In the genomic region with DNA sequence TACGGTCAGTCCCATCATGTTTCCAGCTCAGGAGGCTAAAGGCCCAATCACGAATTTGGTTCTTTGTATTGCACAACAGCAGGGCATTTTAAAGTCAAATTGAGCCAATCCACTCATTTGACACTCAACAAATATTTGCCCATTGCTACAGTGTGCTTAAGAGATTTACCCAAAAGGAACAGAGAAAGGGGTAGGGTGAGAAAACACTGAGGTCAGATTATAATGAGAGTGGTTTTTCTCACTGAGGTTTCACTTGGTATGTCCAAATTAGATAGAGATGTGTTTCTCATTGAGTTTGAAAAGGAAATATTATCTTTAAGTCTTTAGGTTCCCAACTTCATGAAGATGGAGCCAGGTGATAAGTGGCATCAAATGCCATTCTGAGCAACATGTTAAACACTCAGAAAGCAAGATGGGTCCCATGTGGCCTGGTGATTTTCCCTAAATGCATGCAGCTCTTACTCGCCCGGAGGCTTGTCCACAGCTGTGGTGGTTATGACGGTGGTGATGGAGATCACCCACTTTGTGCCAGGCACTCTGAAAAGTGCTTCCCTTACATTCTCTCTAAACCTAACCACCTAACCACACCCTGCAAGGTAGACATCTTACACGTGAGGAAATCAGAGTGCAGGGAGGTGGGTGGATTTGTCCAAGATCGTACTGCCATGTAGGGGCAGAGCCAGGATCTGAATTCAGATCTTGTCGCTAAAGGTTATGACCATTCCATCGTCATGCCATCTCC, we compare ENCODE assay signal across 1 cellular context.
TF ChIP-seq lines count a peak whose summit lies in the region.

No MANE protein-coding gene starts in this region.

TF ChIP-seq in HepG2, 621 proteins besides CTCF, POLR2A, EP300 and RAD21 (continued from another document and continues in another):
- TF ChIP-seq, protein P1, sequence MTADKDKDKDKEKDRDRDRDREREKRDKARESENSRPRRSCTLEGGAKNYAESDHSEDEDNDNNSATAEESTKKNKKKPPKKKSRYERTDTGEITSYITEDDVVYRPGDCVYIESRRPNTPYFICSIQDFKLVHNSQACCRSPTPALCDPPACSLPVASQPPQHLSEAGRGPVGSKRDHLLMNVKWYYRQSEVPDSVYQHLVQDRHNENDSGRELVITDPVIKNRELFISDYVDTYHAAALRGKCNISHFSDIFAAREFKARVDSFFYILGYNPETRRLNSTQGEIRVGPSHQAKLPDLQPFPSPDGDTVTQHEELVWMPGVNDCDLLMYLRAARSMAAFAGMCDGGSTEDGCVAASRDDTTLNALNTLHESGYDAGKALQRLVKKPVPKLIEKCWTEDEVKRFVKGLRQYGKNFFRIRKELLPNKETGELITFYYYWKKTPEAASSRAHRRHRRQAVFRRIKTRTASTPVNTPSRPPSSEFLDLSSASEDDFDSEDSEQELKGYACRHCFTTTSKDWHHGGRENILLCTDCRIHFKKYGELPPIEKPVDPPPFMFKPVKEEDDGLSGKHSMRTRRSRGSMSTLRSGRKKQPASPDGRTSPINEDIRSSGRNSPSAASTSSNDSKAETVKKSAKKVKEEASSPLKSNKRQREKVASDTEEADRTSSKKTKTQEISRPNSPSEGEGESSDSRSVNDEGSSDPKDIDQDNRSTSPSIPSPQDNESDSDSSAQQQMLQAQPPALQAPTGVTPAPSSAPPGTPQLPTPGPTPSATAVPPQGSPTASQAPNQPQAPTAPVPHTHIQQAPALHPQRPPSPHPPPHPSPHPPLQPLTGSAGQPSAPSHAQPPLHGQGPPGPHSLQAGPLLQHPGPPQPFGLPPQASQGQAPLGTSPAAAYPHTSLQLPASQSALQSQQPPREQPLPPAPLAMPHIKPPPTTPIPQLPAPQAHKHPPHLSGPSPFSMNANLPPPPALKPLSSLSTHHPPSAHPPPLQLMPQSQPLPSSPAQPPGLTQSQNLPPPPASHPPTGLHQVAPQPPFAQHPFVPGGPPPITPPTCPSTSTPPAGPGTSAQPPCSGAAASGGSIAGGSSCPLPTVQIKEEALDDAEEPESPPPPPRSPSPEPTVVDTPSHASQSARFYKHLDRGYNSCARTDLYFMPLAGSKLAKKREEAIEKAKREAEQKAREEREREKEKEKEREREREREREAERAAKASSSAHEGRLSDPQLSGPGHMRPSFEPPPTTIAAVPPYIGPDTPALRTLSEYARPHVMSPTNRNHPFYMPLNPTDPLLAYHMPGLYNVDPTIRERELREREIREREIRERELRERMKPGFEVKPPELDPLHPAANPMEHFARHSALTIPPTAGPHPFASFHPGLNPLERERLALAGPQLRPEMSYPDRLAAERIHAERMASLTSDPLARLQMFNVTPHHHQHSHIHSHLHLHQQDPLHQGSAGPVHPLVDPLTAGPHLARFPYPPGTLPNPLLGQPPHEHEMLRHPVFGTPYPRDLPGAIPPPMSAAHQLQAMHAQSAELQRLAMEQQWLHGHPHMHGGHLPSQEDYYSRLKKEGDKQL (CRISPR knock-in tag; IDR thresholded peaks at IDR 0.05; ENCODE audit: low read depth): peak; percentile 97
- TF ChIP-seq, protein P2, sequence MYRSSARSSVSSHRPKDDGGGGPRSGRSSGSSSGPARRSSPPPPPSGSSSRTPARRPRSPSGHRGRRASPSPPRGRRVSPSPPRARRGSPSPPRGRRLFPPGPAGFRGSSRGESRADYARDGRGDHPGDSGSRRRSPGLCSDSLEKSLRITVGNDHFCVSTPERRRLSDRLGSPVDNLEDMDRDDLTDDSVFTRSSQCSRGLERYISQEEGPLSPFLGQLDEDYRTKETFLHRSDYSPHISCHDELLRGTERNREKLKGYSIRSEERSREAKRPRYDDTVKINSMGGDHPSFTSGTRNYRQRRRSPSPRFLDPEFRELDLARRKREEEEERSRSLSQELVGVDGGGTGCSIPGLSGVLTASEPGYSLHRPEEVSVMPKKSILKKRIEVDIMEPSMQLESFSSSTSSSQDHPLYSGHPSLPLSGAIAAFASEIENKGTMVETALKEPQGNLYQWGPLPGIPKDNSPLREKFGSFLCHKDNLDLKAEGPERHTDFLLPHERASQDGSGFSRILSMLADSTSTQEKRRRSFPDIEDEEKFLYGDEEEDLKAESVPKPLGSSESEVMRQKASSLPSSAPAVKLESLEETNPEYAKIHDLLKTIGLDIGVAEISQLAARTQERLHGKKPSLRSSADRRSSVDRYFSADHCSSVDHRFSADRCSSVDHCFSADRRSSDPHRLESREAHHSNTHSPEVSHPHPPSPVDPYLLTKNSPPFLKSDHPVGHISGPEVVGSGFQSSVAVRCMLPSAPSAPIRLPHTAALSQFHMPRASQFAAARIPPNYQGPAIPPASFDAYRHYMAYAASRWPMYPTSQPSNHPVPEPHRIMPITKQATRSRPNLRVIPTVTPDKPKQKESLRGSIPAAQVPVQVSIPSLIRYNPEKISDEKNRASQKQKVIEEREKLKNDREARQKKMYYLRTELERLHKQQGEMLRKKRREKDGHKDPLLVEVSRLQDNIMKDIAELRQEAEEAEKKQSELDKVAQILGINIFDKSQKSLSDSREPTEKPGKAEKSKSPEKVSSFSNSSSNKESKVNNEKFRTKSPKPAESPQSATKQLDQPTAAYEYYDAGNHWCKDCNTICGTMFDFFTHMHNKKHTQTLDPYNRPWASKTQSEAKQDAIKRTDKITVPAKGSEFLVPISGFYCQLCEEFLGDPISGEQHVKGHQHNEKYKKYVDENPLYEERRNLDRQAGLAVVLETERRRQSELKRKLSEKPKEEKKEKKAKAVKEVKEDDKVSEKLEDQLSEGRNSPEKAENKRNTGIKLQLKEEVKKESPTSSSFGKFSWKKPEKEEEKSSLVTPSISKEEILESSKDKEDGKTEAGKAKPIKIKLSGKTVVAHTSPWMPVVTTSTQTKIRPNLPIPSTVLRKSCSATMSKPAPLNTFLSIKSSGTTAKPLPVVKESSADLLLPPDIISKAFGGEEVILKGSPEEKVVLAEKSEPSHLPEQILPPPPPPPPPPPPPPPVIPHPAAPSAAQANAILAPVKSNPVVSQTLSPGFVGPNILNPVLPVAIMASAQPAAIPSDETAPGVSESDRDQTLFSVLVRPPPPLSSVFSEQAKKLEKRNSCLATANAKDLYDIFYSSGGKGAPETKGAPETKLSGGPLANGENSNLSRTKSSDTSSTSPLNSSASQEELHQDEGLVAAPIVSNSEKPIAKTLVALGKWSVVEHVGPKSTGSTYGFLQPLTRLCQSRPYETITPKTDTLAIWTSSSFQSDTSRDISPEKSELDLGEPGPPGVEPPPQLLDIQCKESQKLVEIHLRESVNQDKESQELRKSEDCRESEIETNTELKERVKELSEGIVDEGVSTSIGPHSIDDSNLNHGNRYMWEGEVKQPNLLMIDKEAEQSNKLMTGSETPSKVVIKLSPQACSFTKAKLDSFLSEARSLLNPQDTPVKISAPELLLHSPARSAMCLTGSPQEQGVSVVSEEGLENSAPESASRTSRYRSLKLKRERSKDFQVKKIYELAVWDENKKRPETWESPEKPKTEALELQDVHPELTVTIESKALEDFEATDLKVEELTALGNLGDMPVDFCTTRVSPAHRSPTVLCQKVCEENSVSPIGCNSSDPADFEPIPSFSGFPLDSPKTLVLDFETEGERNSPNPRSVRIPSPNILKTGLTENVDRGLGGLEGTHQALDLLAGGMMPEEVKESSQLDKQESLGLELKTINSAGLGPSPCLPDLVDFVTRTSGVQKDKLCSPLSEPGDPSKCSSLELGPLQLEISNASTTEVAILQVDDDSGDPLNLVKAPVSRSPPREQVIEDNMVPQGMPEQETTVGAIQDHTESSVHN (CRISPR knock-in tag; IDR thresholded peaks at IDR 0.05): 0 out of 2 replicates have a peak, but pooled peaks have one; percentile 77
- no peak for TF ChIP-seq FIP1L1 (IDR thresholded peaks at IDR 0.05; ENCODE audit: borderline replicate concordance, insufficient read depth, low read depth, low read length)
- TF ChIP-seq, protein P3, sequence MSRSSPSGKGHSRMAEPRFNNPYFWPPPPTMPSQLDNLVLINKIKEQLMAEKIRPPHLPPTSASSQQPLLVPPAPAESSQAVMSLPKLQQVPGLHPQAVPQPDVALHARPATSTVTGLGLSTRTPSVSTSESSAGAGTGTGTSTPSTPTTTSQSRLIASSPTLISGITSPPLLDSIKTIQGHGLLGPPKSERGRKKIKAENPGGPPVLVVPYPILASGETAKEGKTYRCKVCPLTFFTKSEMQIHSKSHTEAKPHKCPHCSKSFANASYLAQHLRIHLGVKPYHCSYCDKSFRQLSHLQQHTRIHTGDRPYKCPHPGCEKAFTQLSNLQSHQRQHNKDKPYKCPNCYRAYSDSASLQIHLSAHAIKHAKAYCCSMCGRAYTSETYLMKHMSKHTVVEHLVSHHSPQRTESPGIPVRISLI (CRISPR knock-in tag; IDR thresholded peaks at IDR 0.05; ENCODE audit: borderline replicate concordance): no peak; the same call in 1 of the 2 replicates
- TF ChIP-seq TBX3 (IDR thresholded peaks at IDR 0.05; ENCODE audit: borderline replicate concordance): peak; percentile 59; the same call in 1 of the 2 replicates
- TF ChIP-seq ZNF205 (CRISPR knock-in tag; IDR thresholded peaks at IDR 0.05): peak; percentile 1; the same call in 1 of the 2 replicates
- TF ChIP-seq GATAD2A (CRISPR knock-in tag; IDR thresholded peaks at IDR 0.05): peak; percentile 93
- TF ChIP-seq, protein P4, sequence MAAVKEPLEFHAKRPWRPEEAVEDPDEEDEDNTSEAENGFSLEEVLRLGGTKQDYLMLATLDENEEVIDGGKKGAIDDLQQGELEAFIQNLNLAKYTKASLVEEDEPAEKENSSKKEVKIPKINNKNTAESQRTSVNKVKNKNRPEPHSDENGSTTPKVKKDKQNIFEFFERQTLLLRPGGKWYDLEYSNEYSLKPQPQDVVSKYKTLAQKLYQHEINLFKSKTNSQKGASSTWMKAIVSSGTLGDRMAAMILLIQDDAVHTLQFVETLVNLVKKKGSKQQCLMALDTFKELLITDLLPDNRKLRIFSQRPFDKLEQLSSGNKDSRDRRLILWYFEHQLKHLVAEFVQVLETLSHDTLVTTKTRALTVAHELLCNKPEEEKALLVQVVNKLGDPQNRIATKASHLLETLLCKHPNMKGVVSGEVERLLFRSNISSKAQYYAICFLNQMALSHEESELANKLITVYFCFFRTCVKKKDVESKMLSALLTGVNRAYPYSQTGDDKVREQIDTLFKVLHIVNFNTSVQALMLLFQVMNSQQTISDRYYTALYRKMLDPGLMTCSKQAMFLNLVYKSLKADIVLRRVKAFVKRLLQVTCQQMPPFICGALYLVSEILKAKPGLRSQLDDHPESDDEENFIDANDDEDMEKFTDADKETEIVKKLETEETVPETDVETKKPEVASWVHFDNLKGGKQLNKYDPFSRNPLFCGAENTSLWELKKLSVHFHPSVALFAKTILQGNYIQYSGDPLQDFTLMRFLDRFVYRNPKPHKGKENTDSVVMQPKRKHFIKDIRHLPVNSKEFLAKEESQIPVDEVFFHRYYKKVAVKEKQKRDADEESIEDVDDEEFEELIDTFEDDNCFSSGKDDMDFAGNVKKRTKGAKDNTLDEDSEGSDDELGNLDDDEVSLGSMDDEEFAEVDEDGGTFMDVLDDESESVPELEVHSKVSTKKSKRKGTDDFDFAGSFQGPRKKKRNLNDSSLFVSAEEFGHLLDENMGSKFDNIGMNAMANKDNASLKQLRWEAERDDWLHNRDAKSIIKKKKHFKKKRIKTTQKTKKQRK (IDR thresholded peaks at IDR 0.05; ENCODE audit: low read length): no peak
- peak; percentile 61; the same call in 1 of the 2 replicates for TF ChIP-seq ONECUT2 (CRISPR knock-in tag; IDR thresholded peaks at IDR 0.05)
- 0 out of 2 replicates have a peak, but pooled peaks have one; percentile 22 for TF ChIP-seq SSRP1 (CRISPR knock-in tag; IDR thresholded peaks at IDR 0.05)
- peak; percentile 97 for TF ChIP-seq GFI1 (CRISPR knock-in tag; IDR thresholded peaks at IDR 0.05; ENCODE audit: borderline replicate concordance)
- no peak for TF ChIP-seq HES4 (CRISPR knock-in tag; IDR thresholded peaks at IDR 0.05; ENCODE audit: borderline replicate concordance)
- TF ChIP-seq, protein P5, sequence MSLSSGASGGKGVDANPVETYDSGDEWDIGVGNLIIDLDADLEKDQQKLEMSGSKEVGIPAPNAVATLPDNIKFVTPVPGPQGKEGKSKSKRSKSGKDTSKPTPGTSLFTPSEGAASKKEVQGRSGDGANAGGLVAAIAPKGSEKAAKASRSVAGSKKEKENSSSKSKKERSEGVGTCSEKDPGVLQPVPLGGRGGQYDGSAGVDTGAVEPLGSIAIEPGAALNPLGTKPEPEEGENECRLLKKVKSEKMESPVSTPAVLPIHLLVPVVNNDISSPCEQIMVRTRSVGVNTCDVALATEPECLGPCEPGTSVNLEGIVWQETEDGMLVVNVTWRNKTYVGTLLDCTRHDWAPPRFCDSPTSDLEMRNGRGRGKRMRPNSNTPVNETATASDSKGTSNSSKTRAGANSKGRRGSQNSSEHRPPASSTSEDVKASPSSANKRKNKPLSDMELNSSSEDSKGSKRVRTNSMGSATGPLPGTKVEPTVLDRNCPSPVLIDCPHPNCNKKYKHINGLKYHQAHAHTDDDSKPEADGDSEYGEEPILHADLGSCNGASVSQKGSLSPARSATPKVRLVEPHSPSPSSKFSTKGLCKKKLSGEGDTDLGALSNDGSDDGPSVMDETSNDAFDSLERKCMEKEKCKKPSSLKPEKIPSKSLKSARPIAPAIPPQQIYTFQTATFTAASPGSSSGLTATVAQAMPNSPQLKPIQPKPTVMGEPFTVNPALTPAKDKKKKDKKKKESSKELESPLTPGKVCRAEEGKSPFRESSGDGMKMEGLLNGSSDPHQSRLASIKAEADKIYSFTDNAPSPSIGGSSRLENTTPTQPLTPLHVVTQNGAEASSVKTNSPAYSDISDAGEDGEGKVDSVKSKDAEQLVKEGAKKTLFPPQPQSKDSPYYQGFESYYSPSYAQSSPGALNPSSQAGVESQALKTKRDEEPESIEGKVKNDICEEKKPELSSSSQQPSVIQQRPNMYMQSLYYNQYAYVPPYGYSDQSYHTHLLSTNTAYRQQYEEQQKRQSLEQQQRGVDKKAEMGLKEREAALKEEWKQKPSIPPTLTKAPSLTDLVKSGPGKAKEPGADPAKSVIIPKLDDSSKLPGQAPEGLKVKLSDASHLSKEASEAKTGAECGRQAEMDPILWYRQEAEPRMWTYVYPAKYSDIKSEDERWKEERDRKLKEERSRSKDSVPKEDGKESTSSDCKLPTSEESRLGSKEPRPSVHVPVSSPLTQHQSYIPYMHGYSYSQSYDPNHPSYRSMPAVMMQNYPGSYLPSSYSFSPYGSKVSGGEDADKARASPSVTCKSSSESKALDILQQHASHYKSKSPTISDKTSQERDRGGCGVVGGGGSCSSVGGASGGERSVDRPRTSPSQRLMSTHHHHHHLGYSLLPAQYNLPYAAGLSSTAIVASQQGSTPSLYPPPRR (CRISPR knock-in tag; IDR thresholded peaks at IDR 0.05; ENCODE audit: borderline replicate concordance): peak; percentile 97
- peak; percentile 85 for TF ChIP-seq IRF2 (CRISPR knock-in tag; IDR thresholded peaks at IDR 0.05)
- TF ChIP-seq ASH2L (IDR thresholded peaks at IDR 0.05; ENCODE audit: insufficient read length, low read depth, low read length): no peak
- TF ChIP-seq SIN3A (IDR thresholded peaks at IDR 0.05; ENCODE audit: borderline replicate concordance, low read depth, low read length): no peak
- 0 out of 2 replicates have a peak, but pooled peaks have one; percentile 14 for TF ChIP-seq MYC (CRISPR knock-in tag; IDR thresholded peaks at IDR 0.05; ENCODE audit: borderline replicate concordance)
- TF ChIP-seq NKX3-1 (CRISPR knock-in tag; IDR thresholded peaks at IDR 0.05): peak; percentile 96
- TF ChIP-seq, protein P6, sequence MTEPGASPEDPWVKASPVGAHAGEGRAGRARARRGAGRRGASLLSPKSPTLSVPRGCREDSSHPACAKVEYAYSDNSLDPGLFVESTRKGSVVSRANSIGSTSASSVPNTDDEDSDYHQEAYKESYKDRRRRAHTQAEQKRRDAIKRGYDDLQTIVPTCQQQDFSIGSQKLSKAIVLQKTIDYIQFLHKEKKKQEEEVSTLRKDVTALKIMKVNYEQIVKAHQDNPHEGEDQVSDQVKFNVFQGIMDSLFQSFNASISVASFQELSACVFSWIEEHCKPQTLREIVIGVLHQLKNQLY (CRISPR knock-in tag; IDR thresholded peaks at IDR 0.05): peak; percentile 75; the same call in 1 of the 2 replicates
- no peak; the same call in 1 of the 2 replicates for TF ChIP-seq JUNB (CRISPR knock-in tag; IDR thresholded peaks at IDR 0.05; ENCODE audit: borderline replicate concordance)
- no peak for TF ChIP-seq POLR2AphosphoS5 (IDR thresholded peaks at IDR 0.05; ENCODE audit: low read depth, low read length)
- peak; percentile 72; the same call in 1 of the 2 replicates for TF ChIP-seq RCOR2 (CRISPR knock-in tag; IDR thresholded peaks at IDR 0.05)
- TF ChIP-seq SAP130 (CRISPR knock-in tag; IDR thresholded peaks at IDR 0.05; ENCODE audit: low read depth): peak; percentile 70
